Comparison of ENCODE assay signal across 8 cellular contexts in the genomic region with DNA sequence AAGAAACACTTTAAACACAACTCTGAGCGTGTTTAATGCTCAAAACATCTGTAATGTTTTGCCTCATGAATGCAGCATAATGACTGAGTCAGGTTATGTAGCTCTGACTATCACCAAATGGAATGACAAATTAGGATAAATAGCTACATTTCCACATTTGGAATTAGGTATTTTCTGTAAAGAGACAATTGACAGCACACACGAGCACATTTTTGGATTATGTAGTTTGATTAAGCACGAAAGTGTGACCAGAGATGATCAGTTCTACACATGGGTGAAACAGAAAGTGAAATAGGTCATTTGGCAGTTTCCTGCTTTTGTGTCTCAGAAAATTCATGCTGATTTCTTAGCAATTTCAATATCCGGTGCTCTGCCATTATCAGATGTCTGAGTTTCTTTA. TPM values are rescaled to one million over a fixed set of nuclear protein-coding genes. Genes with fewer than 3 reads are reported as not detected.
DNase-seq lines count a peak whose midpoint lies in the region; ATAC-seq, FAIRE-seq and TF ChIP-seq lines count a peak whose summit lies in the region.

No MANE protein-coding gene starts in this region.

- peaks cover 0 to 10% of the 10 kb centered on the region in 2 donors for H3K4me1 ChIP-seq in right atrium auricular region

- DNase-seq in GM18507 (ENCODE audit: extremely low spot score, insufficient read length, low read depth) (peak; percentile 39), MG63 (no peak), foreskin fibroblast (peak; percentile 35 to 72), D721Med (ENCODE audit: insufficient read length, low spot score) (no peak), cortex of kidney (lab: John Stamatoyannopoulos, UW) (no peak), frontal cortex (ENCODE audit: low spot score in 2 of 2) (no peak), right atrium auricular region (ENCODE audit: low spot score) (no peak)

- H3K4me3 ChIP-seq in MG63 (peak overlapping the region; percentile 4), foreskin fibroblast (ENCODE audit: low read depth in 1 of 2, low read length in 2 of 2) (no peak overlapping the region), right atrium auricular region (no peak overlapping the region)

- FAIRE-seq in GM18507 (lab: Jason Lieb, UNC) (peak; percentile 89), D721Med (lab: Jason Lieb, UNC) (no peak), frontal cortex (lab: Jason Lieb, UNC) (no peak)

- H3K36me3 ChIP-seq in MG63 (peaks cover 96% of the 10 kb centered on the region), right atrium auricular region (peaks cover 45% of the 10 kb centered on the region)

- no peaks in the 10 kb centered on the region for H3K27me3 ChIP-seq in MG63
- no peaks in the 10 kb centered on the region for H3K27me3 ChIP-seq in right atrium auricular region

- no peaks in the 10 kb centered on the region for H3K9me3 ChIP-seq in MG63
- no peaks in the 10 kb centered on the region for H3K9me3 ChIP-seq in right atrium auricular region

- TF ChIP-seq CTCF in foreskin fibroblast (IDR thresholded peaks at IDR 0.05; ENCODE audit: low read depth, low read length): no peak
- no peak for TF ChIP-seq CTCF in D721Med (IDR thresholded peaks at IDR 0.05; ENCODE audit: insufficient read depth, missing control alignments)
- TF ChIP-seq CTCF in right atrium auricular region (IDR thresholded peaks at IDR 0.05): no peak

- H3K27ac ChIP-seq in right atrium auricular region: no peak overlapping the region

- ATAC-seq in GM21717 (IDR thresholded peaks at IDR 0.05; ENCODE audit: unreplicated experiment): peak; percentile 82

RNA-seq across cellular contexts. Expression of a gene that starts 29.0 kb away (rescaled TPM):
- total RNA-seq in MG63 (2014; rRNA removed; shearing (Covaris generic); ENCODE audit: low replicate concordance): 139 and 207 TPM in 2 replicates
- total RNA-seq in frontal cortex: 28.1 TPM
- 10 to 100 TPM; 21.0 to 27.4 TPM for total RNA-seq in right atrium auricular region

Comparison
In these comparisons a context has a peak if more than half of its experiments do, and no peak if none do; other contexts are left out.
1. DNase-seq: peak in GM18507 (single experiment) and foreskin fibroblast (2 of 2); none in MG63 (single experiment), D721Med (single experiment), cortex of kidney (single experiment), frontal cortex (0 of 2) and right atrium auricular region (single experiment).